Comparison of ENCODE assay signal across 9 cellular contexts in the genomic region with DNA sequence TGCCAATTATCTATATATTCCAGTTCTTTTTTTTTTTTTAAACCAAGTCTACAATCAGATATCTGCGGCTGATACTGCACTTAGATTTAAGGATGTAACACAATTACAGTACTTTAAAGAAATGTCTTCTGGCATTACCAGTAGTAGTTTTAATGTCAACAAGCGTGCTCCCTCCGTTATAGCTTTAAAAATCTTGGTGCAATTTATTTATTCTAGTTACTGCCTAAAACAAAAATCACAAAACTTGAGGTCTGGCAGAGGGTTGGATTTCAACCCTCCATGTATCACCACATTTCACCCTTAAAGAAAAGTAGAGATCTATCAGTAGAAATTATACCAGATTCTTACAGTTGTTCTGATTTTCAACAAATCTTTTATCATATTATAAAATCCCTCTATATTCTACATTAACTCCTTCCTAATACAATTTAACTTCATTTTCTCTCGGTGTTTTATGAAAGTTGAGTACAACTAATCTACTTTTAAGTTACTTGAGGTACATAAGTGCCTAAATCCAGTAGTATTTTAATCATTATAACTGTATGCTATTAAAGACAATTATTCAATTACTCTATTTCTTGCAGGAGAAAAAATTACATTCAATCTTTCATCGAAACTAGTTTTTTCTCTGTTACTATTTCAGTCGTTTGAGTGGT. TPM values are rescaled to one million over a fixed set of nuclear protein-coding genes. Genes with fewer than 3 reads are reported as not detected.
DNase-seq lines count a peak whose midpoint lies in the region; ATAC-seq and TF ChIP-seq lines count a peak whose summit lies in the region.
"Had no signal": no experiment of that assay in that cellular context is flagged by ENCODE, and none has a peak within 500 bp of the region (broad histone marks: within the 10 kb centered on the region; RNA-seq: fewer than 3 reads in every experiment).

No MANE protein-coding gene starts in this region.

- no peak for ATAC-seq in activated CD8-positive, alpha-beta T cell treated with anti-CD3 and anti-CD28 coated beads, Interleukin-2, amount 10 ng/mL, durations not matched to agents 7 days and 5 days
- no peak for ATAC-seq in activated CD8-positive, alpha-beta T cell treated with anti-CD3 and anti-CD28 coated beads for 36 hours
- ATAC-seq in PC-3: no peak
- no peak for ATAC-seq in stimulated activated effector memory CD8-positive, alpha-beta T cell treated with anti-CD3 and anti-CD28 coated beads, Interleukin-12 subunit alpha, Interleukin-12 subunit beta, amount 100 ng/mL, for 72 hours

- H3K27me3 ChIP-seq in PC-3 (ENCODE audit: low read length): no peaks in the 10 kb centered on the region
- H3K27me3 ChIP-seq in fibroblast of lung (ENCODE audit: control insufficient read depth, insufficient read depth, low read length): no peaks in the 10 kb centered on the region

- peaks cover 53% of the 10 kb centered on the region for H3K4me1 ChIP-seq in PC-3 (ENCODE audit: insufficient read depth, low read length)
- H3K4me1 ChIP-seq in fibroblast of lung (ENCODE audit: control insufficient read depth, extremely low read depth, insufficient read depth, low read length): peaks cover 3% of the 10 kb centered on the region

- peaks cover 19% of the 10 kb centered on the region for H4K20me1 ChIP-seq in PC-3 (ENCODE audit: low read length)
- no peaks in the 10 kb centered on the region for H4K20me1 ChIP-seq in fibroblast of lung (ENCODE audit: control insufficient read depth, extremely low read depth, insufficient read depth, low read length)

- in situ Hi-C loops in GM13976 (cut with MboI; ENCODE audit: low sequenced_read_pairs, unreplicated experiment): loop anchor here (25.0 kb wide), 2 partner anchors 239 to 639 kb away; a partner anchor contains a TSS

- H3K79me2 ChIP-seq in PC-3 (ENCODE audit: low read length) (peaks cover 48% of the 10 kb centered on the region), fibroblast of lung (ENCODE audit: control insufficient read depth, insufficient read depth, low read length) (peaks cover 26% of the 10 kb centered on the region)

- no peaks in the 10 kb centered on the region for H3K9me3 ChIP-seq in PC-3 (ENCODE audit: low read length)
- H3K9me3 ChIP-seq in fibroblast of lung (ENCODE audit: control insufficient read depth, insufficient read depth, low read depth, low read length): no peaks in the 10 kb centered on the region

- BruUV-seq in PC-3 (replicated peaks; lab: Mats Ljungman, UMichigan): no TSS peak

- H3K27ac ChIP-seq in PC-3 (ENCODE audit: low read length) (peak overlapping the region; percentile 66), fibroblast of lung (ENCODE audit: insufficient read depth, low read length) (no peak overlapping the region)

- H3K27me3 Mint-ChIP-seq in activated CD8-positive, alpha-beta T cell treated with anti-CD3 and anti-CD28 coated beads, Interleukin-2, amount 10 ng/mL, durations not matched to agents 7 days and 5 days (ENCODE audit: low read depth): peaks cover 21% of the 10 kb centered on the region
- H3K27me3 Mint-ChIP-seq in activated CD8-positive, alpha-beta T cell treated with anti-CD3 and anti-CD28 coated beads for 36 hours: peaks cover 30% of the 10 kb centered on the region

- H3K36me3 ChIP-seq in PC-3 (ENCODE audit: low read depth, low read length): no peaks in the 10 kb centered on the region
- H3K36me3 ChIP-seq in fibroblast of lung (ENCODE audit: control insufficient read depth, insufficient read depth, low read length): no peaks in the 10 kb centered on the region

- H3K4me2 ChIP-seq in PC-3 (ENCODE audit: low read length) (peak overlapping the region; percentile 86), fibroblast of lung (ENCODE audit: extremely low read depth, insufficient read depth, low read length) (peak overlapping the region; percentile 40)

- intact Hi-C loops in activated CD8-positive, alpha-beta T cell treated with anti-CD3 and anti-CD28 coated beads for 36 hours (cut with micrococcal nuclease): loop anchor here (10.0 kb wide), 2 partner anchors 81 to 129 kb away; no protein-coding TSS in a partner anchor
- intact Hi-C loops in PC-3 (cut with micrococcal nuclease): loop anchor here (2.0 to 5.0 kb wide), 3 partner anchors 63 to 207 kb away; a partner anchor contains a TSS

- CTCF ChIA-PET in activated CD8-positive, alpha-beta T cell treated with anti-CD3 and anti-CD28 coated beads, Interleukin-2, amount 10 ng/mL, durations not matched to agents 7 days and 5 days (lab: Charles Lee): no interaction called here
- CTCF ChIA-PET in activated CD8-positive, alpha-beta T cell treated with anti-CD3 and anti-CD28 coated beads for 36 hours (lab: Charles Lee): interaction anchor here (1.5 kb wide), 2 partner anchors 66 to 141 kb away, joined by 3 read pairs; no protein-coding TSS in a partner anchor
- CTCF ChIA-PET in PC-3 (lab: Charles Lee): no interaction called here

- H2AFZ ChIP-seq in PC-3 (ENCODE audit: low read length) (peak overlapping the region; percentile 8), fibroblast of lung (ENCODE audit: low read length) (peak overlapping the region; percentile 26)

- peaks cover 35% of the 10 kb centered on the region for H3K4me1 Mint-ChIP-seq in activated CD8-positive, alpha-beta T cell treated with anti-CD3 and anti-CD28 coated beads, Interleukin-2, amount 10 ng/mL, durations not matched to agents 7 days and 5 days (ENCODE audit: low read depth)
- peaks cover 24% of the 10 kb centered on the region for H3K4me1 Mint-ChIP-seq in activated CD8-positive, alpha-beta T cell treated with anti-CD3 and anti-CD28 coated beads for 36 hours (ENCODE audit: low read depth)
- H3K4me1 Mint-ChIP-seq in stimulated activated effector memory CD8-positive, alpha-beta T cell treated with anti-CD3 and anti-CD28 coated beads, Interleukin-12 subunit alpha, Interleukin-12 subunit beta, amount 100 ng/mL, for 72 hours: peaks cover 22% of the 10 kb centered on the region

- no peak for DNase-seq in activated CD8-positive, alpha-beta T cell treated with anti-CD3 and anti-CD28 coated beads, Interleukin-2, amount 10 ng/mL, durations not matched to agents 7 days and 5 days
- DNase-seq in activated CD8-positive, alpha-beta T cell treated with anti-CD3 and anti-CD28 coated beads for 36 hours: no peak
- DNase-seq in PC-3 (no peak), fibroblast of lung (ENCODE audit: low read depth in 2 of 2) (no peak), UCSD-AML1 (lab: John Stamatoyannopoulos, UW; ENCODE audit: unreplicated experiment) (no peak), GM13976 (ENCODE audit: low spot score) (no peak), NCI-H2171 (lab: John Stamatoyannopoulos, UW) (no peak)
- DNase-seq in stimulated activated effector memory CD8-positive, alpha-beta T cell treated with anti-CD3 and anti-CD28 coated beads, Interleukin-12 subunit alpha, Interleukin-12 subunit beta, amount 100 ng/mL, for 72 hours (ENCODE audit: low spot score in 2 of 2): no peak
- DNase-seq: stimulated activated CD4-positive, alpha-beta T cell treated with anti-CD3 and anti-CD28 coated beads, Interleukin-4, amount 100 ng/mL, for 1 hour had no signal

- H3F3A ChIP-seq in PC-3 (ENCODE audit: low read length, unreplicated experiment): peaks cover 11% of the 10 kb centered on the region

- peak overlapping the region; percentile 1 for H3K4me3 Mint-ChIP-seq in activated CD8-positive, alpha-beta T cell treated with anti-CD3 and anti-CD28 coated beads, Interleukin-2, amount 10 ng/mL, durations not matched to agents 7 days and 5 days
- no peak overlapping the region for H3K4me3 Mint-ChIP-seq in activated CD8-positive, alpha-beta T cell treated with anti-CD3 and anti-CD28 coated beads for 36 hours
- H3K4me3 Mint-ChIP-seq in stimulated activated effector memory CD8-positive, alpha-beta T cell treated with anti-CD3 and anti-CD28 coated beads, Interleukin-12 subunit alpha, Interleukin-12 subunit beta, amount 100 ng/mL, for 72 hours: peak overlapping the region; percentile 3

- no peak overlapping the region for H3K27ac Mint-ChIP-seq in activated CD8-positive, alpha-beta T cell treated with anti-CD3 and anti-CD28 coated beads, Interleukin-2, amount 10 ng/mL, durations not matched to agents 7 days and 5 days
- H3K27ac Mint-ChIP-seq in activated CD8-positive, alpha-beta T cell treated with anti-CD3 and anti-CD28 coated beads for 36 hours: no peak overlapping the region
- no peak overlapping the region for H3K27ac Mint-ChIP-seq in stimulated activated effector memory CD8-positive, alpha-beta T cell treated with anti-CD3 and anti-CD28 coated beads, Interleukin-12 subunit alpha, Interleukin-12 subunit beta, amount 100 ng/mL, for 72 hours

- no peak for TF ChIP-seq CTCF in activated CD8-positive, alpha-beta T cell treated with anti-CD3 and anti-CD28 coated beads for 36 hours (IDR thresholded peaks at IDR 0.05)
- TF ChIP-seq CTCF in PC-3 (conservative IDR thresholded peaks at IDR 0.05; ENCODE audit: low read depth, low read length) (no peak), fibroblast of lung (conservative IDR thresholded peaks at IDR 0.05 in 1 of 2, IDR thresholded peaks at IDR 0.05 in 1 of 2; ENCODE audit: low read depth in 1 of 2, low read length in 2 of 2) (no peak), GM13976 (IDR thresholded peaks at IDR 0.05; ENCODE audit: borderline replicate concordance, control extremely low read depth, extremely low read depth, insufficient read depth, missing control alignments) (no peak)

- H3K9me3 Mint-ChIP-seq in activated CD8-positive, alpha-beta T cell treated with anti-CD3 and anti-CD28 coated beads, Interleukin-2, amount 10 ng/mL, durations not matched to agents 7 days and 5 days (ENCODE audit: insufficient read depth): no peaks in the 10 kb centered on the region
- H3K9me3 Mint-ChIP-seq in activated CD8-positive, alpha-beta T cell treated with anti-CD3 and anti-CD28 coated beads for 36 hours: no peaks in the 10 kb centered on the region
- H3K9me3 Mint-ChIP-seq in stimulated activated effector memory CD8-positive, alpha-beta T cell treated with anti-CD3 and anti-CD28 coated beads, Interleukin-12 subunit alpha, Interleukin-12 subunit beta, amount 100 ng/mL, for 72 hours: no peaks in the 10 kb centered on the region

- POLR2A ChIA-PET in activated CD8-positive, alpha-beta T cell treated with anti-CD3 and anti-CD28 coated beads, Interleukin-2, amount 10 ng/mL, durations not matched to agents 7 days and 5 days (lab: Charles Lee): no interaction called here
- POLR2A ChIA-PET in activated CD8-positive, alpha-beta T cell treated with anti-CD3 and anti-CD28 coated beads for 36 hours (lab: Charles Lee): no interaction called here
- POLR2A ChIA-PET in PC-3 (lab: Charles Lee; ENCODE audit: unreplicated experiment): interaction anchor here (0.6 to 0.7 kb wide), 2 partner anchors 27 to 343 kb away, joined by 3 read pairs; no protein-coding TSS in a partner anchor

- H3K4me3 ChIP-seq in PC-3 (ENCODE audit: low read length) (peak overlapping the region; percentile 36), fibroblast of lung (replicated peaks in 1 of 4; ENCODE audit: control extremely low read depth in 1 of 4, insufficient read depth in 1 of 4, low read depth in 3 of 4, low read length in 4 of 4) (no peak overlapping the region)

- H3K36me3 Mint-ChIP-seq in activated CD8-positive, alpha-beta T cell treated with anti-CD3 and anti-CD28 coated beads, Interleukin-2, amount 10 ng/mL, durations not matched to agents 7 days and 5 days (ENCODE audit: low read depth): peaks cover 15% of the 10 kb centered on the region
- H3K36me3 Mint-ChIP-seq in activated CD8-positive, alpha-beta T cell treated with anti-CD3 and anti-CD28 coated beads for 36 hours (ENCODE audit: low read depth): peaks cover 6% of the 10 kb centered on the region
- H3K36me3 Mint-ChIP-seq in stimulated activated effector memory CD8-positive, alpha-beta T cell treated with anti-CD3 and anti-CD28 coated beads, Interleukin-12 subunit alpha, Interleukin-12 subunit beta, amount 100 ng/mL, for 72 hours: peaks cover 28% of the 10 kb centered on the region

- H3K9me2 ChIP-seq in PC-3 (replicated peaks; ENCODE audit: low read length): no peaks in the 10 kb centered on the region

- H3K9ac ChIP-seq in PC-3 (ENCODE audit: low read length) (peak overlapping the region; percentile 95), fibroblast of lung (ENCODE audit: insufficient read depth, low read length) (no peak overlapping the region)

RNA-seq across cellular contexts. Expression of a gene that starts 2.0 kb away (rescaled TPM):
- total RNA-seq in activated CD8-positive, alpha-beta T cell treated with anti-CD3 and anti-CD28 coated beads, Interleukin-2, amount 10 ng/mL, durations not matched to agents 7 days and 5 days: 10 to 100 TPM; 38.8 to 41.6 TPM
- total RNA-seq in activated CD8-positive, alpha-beta T cell treated with anti-CD3 and anti-CD28 coated beads for 36 hours: 10 to 100 TPM; 23.9 to 26.1 TPM
- total RNA-seq in PC-3 (2014; rRNA removed): 24.5 and 28.1 TPM in 2 replicates
- total RNA-seq in fibroblast of lung: 25.2 and 26.3 TPM in 2 replicates
- polyA plus RNA-seq in fibroblast of lung: 9.1 and 17.1 TPM in 2 replicates
- 3.9 and 7.6 TPM in 2 replicates for polyA plus RNA-seq in fibroblast of lung (2012)
- polyA minus RNA-seq in fibroblast of lung (ENCODE audit: low replicate concordance): 12.3 and 22.2 TPM in 2 replicates
